In the genomic region with DNA sequence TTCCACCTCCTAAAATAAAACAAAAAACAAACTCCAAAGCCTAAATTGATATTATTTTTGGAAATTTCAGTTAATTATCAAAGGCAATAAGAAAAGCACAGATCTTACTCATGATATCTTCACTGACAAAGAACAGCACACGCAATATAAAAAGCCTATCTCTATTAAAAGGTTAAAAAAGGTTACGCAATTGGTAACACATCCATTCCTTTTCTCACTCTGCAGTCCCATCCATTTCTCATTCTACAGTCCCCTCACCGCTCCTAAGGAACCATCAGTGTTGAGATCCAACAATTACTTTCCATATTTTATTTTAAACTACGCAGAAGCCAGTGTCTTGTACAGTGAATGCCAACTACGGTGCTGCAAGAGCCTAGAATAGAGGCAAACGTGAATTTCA, we compare ENCODE assay signal across 10 cellular contexts. TPM values are rescaled to one million over a fixed set of nuclear protein-coding genes. Genes with fewer than 3 reads are reported as not detected.
DNase-seq lines count a peak whose midpoint lies in the region; ATAC-seq and TF ChIP-seq lines count a peak whose summit lies in the region.
"Had no signal": no experiment of that assay in that cellular context is flagged by ENCODE, and none has a peak within 500 bp of the region (broad histone marks: within the 10 kb centered on the region; RNA-seq: fewer than 3 reads in every experiment).

No MANE protein-coding gene starts in this region.

- peaks cover 11% of the 10 kb centered on the region for H3K4me1 ChIP-seq in A673 (ENCODE audit: insufficient read depth, low read length, poor library complexity, severe bottlenecking)
- peaks cover 8% of the 10 kb centered on the region for H3K4me1 ChIP-seq in HUES48 (ENCODE audit: control insufficient read depth, insufficient read depth, low read length)
- peaks cover 5% of the 10 kb centered on the region for H3K4me1 ChIP-seq in mucosa of stomach (ENCODE audit: control insufficient read depth, insufficient read depth, low read length)

- H3K9me3 ChIP-seq in A673 (ENCODE audit: low read depth, low read length, poor library complexity, severe bottlenecking) (no peaks in the 10 kb centered on the region), HUES48 (ENCODE audit: control insufficient read depth, insufficient read depth, low read length) (no peaks in the 10 kb centered on the region), mucosa of stomach (ENCODE audit: control insufficient read depth, low read length) (no peaks in the 10 kb centered on the region)

- H3K36me3 ChIP-seq in A673 (ENCODE audit: insufficient read depth, low read length, poor library complexity, severe bottlenecking) (peaks cover 26% of the 10 kb centered on the region), HUES48 (ENCODE audit: control insufficient read depth, insufficient read depth, low read length) (peaks cover 40% of the 10 kb centered on the region), mucosa of stomach (ENCODE audit: control insufficient read depth, insufficient read depth, low read length) (no peaks in the 10 kb centered on the region)

- no peaks in the 10 kb centered on the region for H3K27me3 Mint-ChIP-seq in MCF 10A (ENCODE audit: insufficient read depth, unreplicated experiment)

- H3K4me3 ChIP-seq in A673 (ENCODE audit: low read depth, low read length, poor library complexity, severe bottlenecking) = peak overlapping the region; percentile 96
- peak overlapping the region; percentile 85 for H3K4me3 ChIP-seq in HUES48 (ENCODE audit: low read depth, low read length)
- H3K4me3 ChIP-seq in mucosa of stomach (ENCODE audit: low read length) = peak overlapping the region; percentile 99

- CTCF ChIA-PET in A673 (lab: Charles Lee) = no interaction called here
- CTCF ChIA-PET in MCF 10A (lab: Yijun Ruan, JAX) = interaction anchor here (3.1 kb wide), 1 partner anchor 498 kb away, joined by 15 read pairs; no protein-coding TSS in a partner anchor

- ATAC-seq in GM21367 (IDR thresholded peaks at IDR 0.05; ENCODE audit: unreplicated experiment) = no peak

- H3K27ac Mint-ChIP-seq in MCF 10A (ENCODE audit: low read depth, unreplicated experiment) = peak overlapping the region; percentile 96

- H3K27ac ChIP-seq in A673 (ENCODE audit: low read depth, low read length, poor library complexity, severe bottlenecking) (no peak overlapping the region), HUES48 (ENCODE audit: low read depth, low read length) (no peak overlapping the region)

- TF ChIP-seq CTCF in A673 (conservative IDR thresholded peaks at IDR 0.05; ENCODE audit: low read depth, low read length) (no peak), MCF 10A (IDR thresholded peaks at IDR 0.05; ENCODE audit: unreplicated experiment) (no peak)

- H3K36me3 Mint-ChIP-seq in MCF 10A (ENCODE audit: insufficient read depth, unreplicated experiment) = peaks cover 39% of the 10 kb centered on the region

- H3K27me3 ChIP-seq in A673 (replicated peaks; ENCODE audit: insufficient read depth, low read depth, low read length, poor library complexity) (no peaks in the 10 kb centered on the region), HUES48 (ENCODE audit: control insufficient read depth, insufficient read depth, low read length) (no peaks in the 10 kb centered on the region), mucosa of stomach (ENCODE audit: control insufficient read depth, insufficient read depth, low read length) (no peaks in the 10 kb centered on the region)

- H3K9me3 Mint-ChIP-seq in MCF 10A (ENCODE audit: unreplicated experiment) = no peaks in the 10 kb centered on the region

- peak overlapping the region; percentile 94 for H3K4me3 Mint-ChIP-seq in MCF 10A (ENCODE audit: unreplicated experiment)

- BruUV-seq in A673 (replicated peaks; lab: Mats Ljungman, UMichigan) (no TSS peak), MCF 10A (replicated peaks; lab: Mats Ljungman, UMichigan) (no TSS peak)

- peaks cover 5% of the 10 kb centered on the region for H3K4me1 Mint-ChIP-seq in MCF 10A (ENCODE audit: insufficient read depth, unreplicated experiment)

- intact Hi-C loops in A673 (cut with micrococcal nuclease; ENCODE audit: unreplicated experiment) (no loop called here), MCF 10A (cut with micrococcal nuclease) (loop anchor here (5.0 kb wide), 1 partner anchor 660 kb away; no protein-coding TSS in a partner anchor)

- DNase-seq in A673 (ENCODE audit: low spot score) (no peak), MCF 10A (ENCODE audit: unreplicated experiment) (no peak), NCI-H1417 treated with DMSO at 0.1 percent for 48 hours (lab: John Stamatoyannopoulos, UW) (no peak), retina (no peak)
- no peak for DNase-seq in activated effector memory CD4-positive, alpha-beta T cell treated with anti-CD3 and anti-CD28 coated beads, Interleukin-2, amount 50 U/mL, for 16 hours
- DNase-seq: GDM1; stimulated activated CD4-positive, alpha-beta T cell treated with anti-CD3 and anti-CD28 coated beads, Interleukin-1b, Interleukin-23, amount 100 ng/mL, for 48 hours had no signal

- H3K9ac ChIP-seq in HUES48 (ENCODE audit: low read depth, low read length) (peak overlapping the region; percentile 71), mucosa of stomach (ENCODE audit: low read length) (peak overlapping the region; percentile 98)

- POLR2A ChIA-PET in A673 (lab: Charles Lee; ENCODE audit: low non-redundant PET) (no interaction called here), MCF 10A (lab: Yijun Ruan, JAX) (interaction anchor here (1.0 to 2.7 kb wide), 4 partner anchors 12 to 375 kb away, joined by 3 to 24 read pairs (median 10); a partner anchor contains a TSS)

RNA-seq across cellular contexts. Expression of a gene that starts 1.3 kb away (rescaled TPM):
- 129 and 136 TPM in 2 replicates for total RNA-seq in A673 (2021)
- 246 and 490 TPM in 2 replicates for total RNA-seq in MCF 10A (2022)
